In genomic region chr10:29417324-29417723, GRCh38 we compare ENCODE assay signal across 40 cellular contexts.
"Had no signal": no experiment of that assay in that cellular context is flagged by ENCODE, and none has a peak within 500 bp of the region (broad histone marks: within the 10 kb centered on the region; RNA-seq: fewer than 3 reads in every experiment).

No MANE protein-coding gene starts in this region.

- H3K27ac ChIP-seq: adrenal gland, ascending aorta, body of pancreas, brain microvascular endothelial cell, breast epithelium, cardiac muscle cell had no signal

- H3K27me3 Mint-ChIP-seq: activated naive CD4-positive, alpha-beta T cell treated with anti-CD3 and anti-CD28 coated beads, Interleukin-2, amount 10 ng/mL, durations not matched to agents 7 days and 5 days; activated naive CD4-positive, alpha-beta T cell treated with anti-CD3 and anti-CD28 coated beads, Interleukin-2, amount 50 U/mL, for 24 hours; activated naive CD8-positive, alpha-beta T cell; activated naive CD8-positive, alpha-beta T cell treated with anti-CD3 and anti-CD28 coated beads for 36 hours; activated naive CD8-positive, alpha-beta T cell treated with anti-CD3 and anti-CD28 coated beads, Interleukin-2, amount 10 ng/mL, durations not matched to agents 7 days and 5 days; activated naive CD8-positive, alpha-beta T cell treated with anti-CD3 and anti-CD28 coated beads, Interleukin-2, amount 50 U/mL, for 24 hours; activated T-cell treated with anti-CD3 and anti-CD28 coated beads, Interleukin-2, amount 50 U/mL, for 24 hours; activated T-helper 17 cell treated with anti-CD3 and anti-CD28 coated beads, Interleukin-2, amount 50 U/mL, for 72 hours; brain had no signal

- H3K36me3 ChIP-seq: breast epithelium had no signal

- ATAC-seq: activated naive CD4-positive, alpha-beta T cell treated with anti-CD3 and anti-CD28 coated beads, Interleukin-2, amount 50 U/mL, for 72 hours; activated naive CD8-positive, alpha-beta T cell treated with anti-CD3 and anti-CD28 coated beads, Interleukin-2, amount 50 U/mL, for 24 hours; activated T-cell treated with anti-CD3 and anti-CD28 coated beads, Interleukin-2, amount 50 U/mL, for 4 hours; activated T-cell treated with anti-CD3 and anti-CD28 coated beads, Interleukin-2, amount 50 U/mL, for 72 hours; activated T-helper 17 cell treated with anti-CD3 and anti-CD28 coated beads, Interleukin-2, amount 50 U/mL, for 72 hours; body of pancreas had no signal

- H3K27ac Mint-ChIP-seq: activated naive CD4-positive, alpha-beta T cell treated with anti-CD3 and anti-CD28 coated beads for 36 hours; activated naive CD4-positive, alpha-beta T cell treated with anti-CD3 and anti-CD28 coated beads, Interleukin-2, amount 10 ng/mL, durations not matched to agents 7 days and 5 days; activated naive CD4-positive, alpha-beta T cell treated with anti-CD3 and anti-CD28 coated beads, Interleukin-2, amount 50 U/mL, for 24 hours; activated naive CD4-positive, alpha-beta T cell treated with anti-CD3 and anti-CD28 coated beads, Interleukin-2, amount 50 U/mL, for 72 hours; activated naive CD8-positive, alpha-beta T cell; activated naive CD8-positive, alpha-beta T cell treated with anti-CD3 and anti-CD28 coated beads for 36 hours; activated naive CD8-positive, alpha-beta T cell treated with anti-CD3 and anti-CD28 coated beads, Interleukin-2, amount 10 ng/mL, durations not matched to agents 7 days and 5 days; activated naive CD8-positive, alpha-beta T cell treated with anti-CD3 and anti-CD28 coated beads, Interleukin-2, amount 50 U/mL, for 24 hours; activated T-cell treated with anti-CD3 and anti-CD28 coated beads, Interleukin-2, amount 50 U/mL, for 24 hours; activated T-cell treated with anti-CD3 and anti-CD28 coated beads, Interleukin-2, amount 50 U/mL, for 72 hours; activated T-helper 1 cell treated with anti-CD3 and anti-CD28 coated beads, Interleukin-12 subunit alpha, Interleukin-12 subunit beta, Interleukin-2, Interleukin-4 antibody, amounts not matched to agents 30 ng/mL and 10 ng/mL and 1 ng/mL, durations not matched to agents 14 hours and 24 hours and 36 hours; activated T-helper 17 cell treated with anti-CD3 and anti-CD28 coated beads, Interleukin-2, amount 50 U/mL, for 72 hours; activated T-helper 2 cell treated with anti-CD3 and anti-CD28 coated beads, Interferon-gamma antibody, Interleukin-2, Interleukin-4, amounts not matched to agents 10 μg/mL and 5 μg/mL and 100 μg/mL, durations not matched to agents 14 hours and 24 hours and 36 hours; brain had no signal

- H3K9me3 Mint-ChIP-seq: activated naive CD4-positive, alpha-beta T cell treated with anti-CD3 and anti-CD28 coated beads for 36 hours; activated naive CD4-positive, alpha-beta T cell treated with anti-CD3 and anti-CD28 coated beads, Interleukin-2, amount 10 ng/mL, durations not matched to agents 7 days and 5 days; activated naive CD4-positive, alpha-beta T cell treated with anti-CD3 and anti-CD28 coated beads, Interleukin-2, amount 50 U/mL, for 24 hours; activated naive CD4-positive, alpha-beta T cell treated with anti-CD3 and anti-CD28 coated beads, Interleukin-2, amount 50 U/mL, for 72 hours; activated naive CD8-positive, alpha-beta T cell treated with anti-CD3 and anti-CD28 coated beads for 36 hours; activated naive CD8-positive, alpha-beta T cell treated with anti-CD3 and anti-CD28 coated beads, Interleukin-2, amount 10 ng/mL, durations not matched to agents 7 days and 5 days; activated naive CD8-positive, alpha-beta T cell treated with anti-CD3 and anti-CD28 coated beads, Interleukin-2, amount 50 U/mL, for 24 hours; activated T-cell treated with anti-CD3 and anti-CD28 coated beads, Interleukin-2, amount 50 U/mL, for 24 hours; activated T-cell treated with anti-CD3 and anti-CD28 coated beads, Interleukin-2, amount 50 U/mL, for 4 hours; activated T-cell treated with anti-CD3 and anti-CD28 coated beads, Interleukin-2, amount 50 U/mL, for 72 hours; activated T-helper 1 cell treated with anti-CD3 and anti-CD28 coated beads, Interleukin-12 subunit alpha, Interleukin-12 subunit beta, Interleukin-2, Interleukin-4 antibody, amounts not matched to agents 30 ng/mL and 10 ng/mL and 1 ng/mL, durations not matched to agents 14 hours and 24 hours and 36 hours; activated T-helper 17 cell treated with anti-CD3 and anti-CD28 coated beads, Interleukin-2, amount 50 U/mL, for 72 hours; activated T-helper 2 cell treated with anti-CD3 and anti-CD28 coated beads, Interferon-gamma antibody, Interleukin-2, Interleukin-4, amounts not matched to agents 10 μg/mL and 5 μg/mL and 100 μg/mL, durations not matched to agents 14 hours and 24 hours and 36 hours; brain had no signal

- H3K9me3 ChIP-seq: adrenal gland, ascending aorta, body of pancreas, breast epithelium had no signal

- H3K4me3 Mint-ChIP-seq: activated naive CD4-positive, alpha-beta T cell treated with anti-CD3 and anti-CD28 coated beads for 36 hours; activated naive CD4-positive, alpha-beta T cell treated with anti-CD3 and anti-CD28 coated beads, Interleukin-2, amount 10 ng/mL, durations not matched to agents 7 days and 5 days; activated naive CD4-positive, alpha-beta T cell treated with anti-CD3 and anti-CD28 coated beads, Interleukin-2, amount 50 U/mL, for 24 hours; activated naive CD8-positive, alpha-beta T cell; activated naive CD8-positive, alpha-beta T cell treated with anti-CD3 and anti-CD28 coated beads for 36 hours; activated naive CD8-positive, alpha-beta T cell treated with anti-CD3 and anti-CD28 coated beads, Interleukin-2, amount 10 ng/mL, durations not matched to agents 7 days and 5 days; activated naive CD8-positive, alpha-beta T cell treated with anti-CD3 and anti-CD28 coated beads, Interleukin-2, amount 50 U/mL, for 24 hours; activated T-cell treated with anti-CD3 and anti-CD28 coated beads, Interleukin-2, amount 50 U/mL, for 24 hours; activated T-cell treated with anti-CD3 and anti-CD28 coated beads, Interleukin-2, amount 50 U/mL, for 4 hours; activated T-cell treated with anti-CD3 and anti-CD28 coated beads, Interleukin-2, amount 50 U/mL, for 72 hours; activated T-helper 1 cell treated with anti-CD3 and anti-CD28 coated beads, Interleukin-12 subunit alpha, Interleukin-12 subunit beta, Interleukin-2, Interleukin-4 antibody, amounts not matched to agents 30 ng/mL and 10 ng/mL and 1 ng/mL, durations not matched to agents 14 hours and 24 hours and 36 hours; activated T-helper 17 cell treated with anti-CD3 and anti-CD28 coated beads, Interleukin-2, amount 50 U/mL, for 72 hours; brain had no signal

- H3K27me3 ChIP-seq: adrenal gland, ascending aorta, body of pancreas, brain microvascular endothelial cell, breast epithelium, cardiac muscle cell had no signal

- H3K4me3 ChIP-seq: adrenal gland, ascending aorta, body of pancreas, breast epithelium, cardiac muscle cell had no signal

- DNase-seq: activated effector memory CD4-positive, alpha-beta T cell treated with anti-CD3 and anti-CD28 coated beads, Interleukin-2, amount 50 U/mL, for 16 hours; activated effector memory CD4-positive, alpha-beta T cell treated with Interleukin-2 at 50 U/mL for 16 hours; activated gamma-delta T cell; activated gamma-delta T cell treated with Interleukin-2 at 50 U/mL for 16 hours; activated naive CD4-positive, alpha-beta T cell; activated naive CD4-positive, alpha-beta T cell treated with anti-CD3 and anti-CD28 coated beads for 36 hours; activated naive CD4-positive, alpha-beta T cell treated with anti-CD3 and anti-CD28 coated beads, Interleukin-2, amount 10 ng/mL, durations not matched to agents 7 days and 5 days; activated naive CD4-positive, alpha-beta T cell treated with anti-CD3 and anti-CD28 coated beads, Interleukin-2, amount 50 U/mL, for 16 hours; activated naive CD4-positive, alpha-beta T cell treated with Interleukin-2 at 50 U/mL for 16 hours; activated naive CD8-positive, alpha-beta T cell treated with anti-CD3 and anti-CD28 coated beads for 36 hours; activated naive CD8-positive, alpha-beta T cell treated with anti-CD3 and anti-CD28 coated beads, Interleukin-2, amount 10 ng/mL, durations not matched to agents 7 days and 5 days; activated naive CD8-positive, alpha-beta T cell treated with anti-CD3 and anti-CD28 coated beads, Interleukin-2, amount 50 U/mL, for 24 hours; activated T-cell treated with anti-CD3 and anti-CD28 coated beads for 4 hours; activated T-cell treated with anti-CD3 and anti-CD28 coated beads, Interleukin-2, amount 50 U/mL, for 1 hour; activated T-cell treated with anti-CD3 and anti-CD28 coated beads, Interleukin-2, amount 50 U/mL, for 24 hours; activated T-cell treated with anti-CD3 and anti-CD28 coated beads, Interleukin-2, amount 50 U/mL, for 4 hours; activated T-cell treated with anti-CD3 and anti-CD28 coated beads, Interleukin-2, amount 50 U/mL, for 48 hours; activated T-cell treated with anti-CD3 and anti-CD28 coated beads, Interleukin-2, amount 50 U/mL, for 72 hours; adrenal gland; amniotic stem cell; amygdala; anterior cingulate cortex; aorta; body of pancreas; brain microvascular endothelial cell; caudate nucleus; central memory CD4-positive, alpha-beta T cell; cerebellar nuclear complex had no signal

- FAIRE-seq: astrocyte, bronchial epithelial cell had no signal
